Comparison of ENCODE assay signal across 13 cellular contexts in the genomic region with DNA sequence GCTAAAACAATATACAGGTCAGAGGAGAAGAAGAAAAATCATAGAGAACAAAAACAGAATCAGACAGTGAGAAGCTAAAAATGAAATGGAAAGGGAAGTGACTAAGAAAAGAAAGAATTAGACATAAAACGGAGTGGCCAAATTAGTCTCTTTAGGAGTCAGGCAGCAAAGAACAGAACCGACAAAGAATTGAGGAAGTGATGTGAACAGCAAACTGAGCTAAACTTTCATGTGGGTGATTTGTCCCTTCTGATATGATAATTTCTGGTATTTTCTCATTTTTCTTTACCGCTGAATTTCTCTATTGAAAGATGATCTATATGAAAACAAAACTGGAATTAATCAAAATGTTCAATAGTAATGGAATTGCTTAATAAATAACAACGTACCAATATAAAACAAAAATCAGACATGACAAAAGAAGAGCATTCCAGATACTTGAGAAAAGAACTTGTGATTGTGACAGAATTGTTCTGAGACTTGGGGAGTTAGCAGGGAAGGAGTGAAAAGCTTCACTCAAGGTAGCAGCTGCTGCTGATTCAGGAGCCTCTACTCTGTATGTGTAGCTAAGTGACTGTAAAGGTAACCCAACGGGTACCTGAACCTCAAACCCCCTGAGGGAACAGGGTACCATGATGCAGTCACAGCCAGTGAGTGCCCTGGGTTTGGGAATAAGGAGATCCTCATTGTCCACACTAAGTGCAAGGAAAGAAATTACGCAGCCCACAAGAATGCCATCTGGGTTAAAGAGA. TPM values are rescaled to one million over a fixed set of nuclear protein-coding genes. Genes with fewer than 3 reads are reported as not detected.
A peak's percentile ranks its signal among the peaks of the same experiment; 100 is the strongest.
DNase-seq lines count a peak whose midpoint lies in the region; ATAC-seq and TF ChIP-seq lines count a peak whose summit lies in the region.
"Had no signal": no experiment of that assay in that cellular context is flagged by ENCODE, and none has a peak within 500 bp of the region (broad histone marks: within the 10 kb centered on the region; RNA-seq: fewer than 3 reads in every experiment).

No MANE protein-coding gene starts in this region.

- no peak overlapping the region for H3K4me3 Mint-ChIP-seq in HFFc6

- H3K9me3 Mint-ChIP-seq in HFFc6: no peaks in the 10 kb centered on the region

- CTCF ChIA-PET in OCI-LY7 (lab: Charles Lee; ENCODE audit: unreplicated experiment): interaction anchor here (2.5 kb wide), 1 partner anchor 12 kb away, joined by 9 read pairs; no protein-coding TSS in a partner anchor

- BruUV-seq in OCI-LY7 (replicated peaks; lab: Mats Ljungman, UMichigan): no TSS peak

- H4K20me1 ChIP-seq in BLaER1 (peaks cover 81% of the 10 kb centered on the region), OCI-LY7 (ENCODE audit: insufficient read depth, low read length) (peaks cover 21% of the 10 kb centered on the region; the same call in 1 of the 2 replicates)

- 70 to 75% methylated on average over 6 of the region's 6 CpGs for WGBS in aorta, 2 donors

- H3K4me1 ChIP-seq in BLaER1: peaks cover 19% of the 10 kb centered on the region
- peaks cover 21% of the 10 kb centered on the region for H3K4me1 ChIP-seq in OCI-LY7 (ENCODE audit: insufficient read depth, low read length, poor library complexity, severe bottlenecking)
- peaks cover 3 to 4% of the 10 kb centered on the region in 2 donors for H3K4me1 ChIP-seq in aorta (ENCODE audit: control insufficient read depth in 1 of 2, insufficient read depth in 2 of 2, low read length in 2 of 2)

- H3K9ac ChIP-seq in BLaER1: 0 out of 2 replicates have a peak overlapping the region, but pooled peaks have one; percentile 11

- peaks cover 13% of the 10 kb centered on the region for H3K36me3 ChIP-seq in BLaER1
- peaks cover 68% of the 10 kb centered on the region for H3K36me3 ChIP-seq in OCI-LY7 (ENCODE audit: insufficient read depth, low read length)
- peaks cover 0 to 3% of the 10 kb centered on the region in 2 donors for H3K36me3 ChIP-seq in aorta (ENCODE audit: control insufficient read depth in 1 of 2, insufficient read depth in 2 of 2, low read length in 1 of 2)

- no peak overlapping the region for H2AFZ ChIP-seq in OCI-LY7 (ENCODE audit: low read length)

- peak; percentile 82 for ATAC-seq in GM18858 (IDR thresholded peaks at IDR 0.05; ENCODE audit: unreplicated experiment)
- peak; percentile 61 for ATAC-seq in HG02840 (IDR thresholded peaks at IDR 0.05; ENCODE audit: low FRiP score, unreplicated experiment)
- ATAC-seq in HG02588 (IDR thresholded peaks at IDR 0.05; ENCODE audit: unreplicated experiment): no peak
- ATAC-seq in aorta (ENCODE audit: low FRiP score): no peak

- DNase-seq in OCI-LY7 (ENCODE audit: low spot score) (peak; percentile 38), activated gamma-delta T cell (lab: John Stamatoyannopoulos, UW) (no peak), HFFc6 (no peak), aorta (no peak)
- DNase-seq: activated CD4-positive, alpha-beta T cell treated with anti-CD3 and anti-CD28 coated beads, Interleukin-2, amount 50 U/mL, for 1 hour; dermis blood vessel endothelial cell; DMS 273 treated with DMSO at 0.1 percent for 48 hours; NCI-H526; trophoblast cell had no signal

- intact Hi-C loops in OCI-LY7 (cut with micrococcal nuclease; ENCODE audit: unreplicated experiment) (no loop called here), aorta (cut with DNase I) (no loop called here)

- H3K4me2 ChIP-seq in BLaER1 (peak overlapping the region; percentile 54), OCI-LY7 (ENCODE audit: low read length) (peak overlapping the region; percentile 51)

- H3K9me3 ChIP-seq in BLaER1: no peaks in the 10 kb centered on the region
- H3K9me3 ChIP-seq in OCI-LY7 (ENCODE audit: low read length): no peaks in the 10 kb centered on the region
- no peaks in the 10 kb centered on the region for H3K9me3 ChIP-seq in aorta (ENCODE audit: control insufficient read depth, low read length)

- no peaks in the 10 kb centered on the region; the same call in 1 of the 2 replicates for H3K4me1 Mint-ChIP-seq in HFFc6 (ENCODE audit: low read depth)

- no peaks in the 10 kb centered on the region for H3K9me2 ChIP-seq in OCI-LY7 (ENCODE audit: insufficient read depth, low read length)

- H3K27ac Mint-ChIP-seq in HFFc6: no peak overlapping the region

- H3K4me3 ChIP-seq in BLaER1 (no peak overlapping the region), OCI-LY7 (ENCODE audit: low read depth, low read length, poor library complexity, severe bottlenecking) (peak overlapping the region; percentile 14), aorta (ENCODE audit: low read length in 2 of 2) (no peak overlapping the region)

- H3K27ac ChIP-seq in BLaER1: no peak overlapping the region
- peak overlapping the region; percentile 4 for H3K27ac ChIP-seq in OCI-LY7 (ENCODE audit: low read depth, low read length, poor library complexity, severe bottlenecking)
- H3K27ac ChIP-seq in aorta (ENCODE audit: low read depth in 1 of 2, low read length in 2 of 2): no peak overlapping the region

- POLR2A ChIA-PET in OCI-LY7 (lab: Charles Lee): interaction anchor here (1.2 to 2.1 kb wide), 3 partner anchors 11 to 19 kb away, joined by 4 to 7 read pairs (median 5); no protein-coding TSS in a partner anchor

- no peaks in the 10 kb centered on the region for H3K27me3 Mint-ChIP-seq in HFFc6 (ENCODE audit: insufficient read depth)

- TF ChIP-seq CTCF in OCI-LY7 (conservative IDR thresholded peaks at IDR 0.05; ENCODE audit: low read length) (no peak), HFFc6 (IDR thresholded peaks at IDR 0.05) (no peak)

- no peaks in the 10 kb centered on the region for H3K27me3 ChIP-seq in BLaER1
- H3K27me3 ChIP-seq in aorta (ENCODE audit: control insufficient read depth in 1 of 2, insufficient read depth in 2 of 2, low read length in 1 of 2): no peaks in the 10 kb centered on the region

- peaks cover 66% of the 10 kb centered on the region for H3K79me2 ChIP-seq in OCI-LY7 (ENCODE audit: insufficient read depth, low read depth, low read length)

- no peaks in the 10 kb centered on the region for H3K36me3 Mint-ChIP-seq in HFFc6 (ENCODE audit: low read depth)

RNA-seq across cellular contexts. Expression of a gene that starts 8.8 kb away (rescaled TPM):
- total RNA-seq in OCI-LY7 (2014; rRNA removed; shearing (Covaris generic)): 23.2 and 34.3 TPM in 2 replicates
- 66.6 and 94.1 TPM in 2 replicates for total RNA-seq in OCI-LY7 (2022)
- 10 to 100 TPM; 11.8 to 17.9 (median 15.3) TPM for total RNA-seq in HFFc6 (2021; fragmentation: NEBNext Ultra II Directional; extraction: Animal tissue kit (Norgen Biotek cat#: 25700))
- 10 to 100 TPM; 50.8 to 56.8 TPM for total RNA-seq in aorta
- 10 to 100 TPM in 1 of 2 donors, 1 to 10 TPM in 1; 7.0 to 20.6 TPM for polyA plus RNA-seq in aorta

Comparison
In these comparisons a context has a peak if more than half of its experiments do, and no peak if none do; other contexts are left out.
1. ATAC-seq: peak in GM18858 (single experiment) and HG02840 (single experiment); none in HG02588 (single experiment) and aorta (single experiment).